23 cellular contexts compared by ENCODE assay signal in genomic region chr14:89851031-89851430, GRCh38.
DNase-seq lines count a peak whose midpoint lies in the region; ATAC-seq and TF ChIP-seq lines count a peak whose summit lies in the region.
"Had no signal": no experiment of that assay in that cellular context is flagged by ENCODE, and none has a peak within 500 bp of the region (broad histone marks: within the 10 kb centered on the region; RNA-seq: fewer than 3 reads in every experiment).

No MANE protein-coding gene starts in this region.

- H3K27me3 ChIP-seq in HAP-1 (ENCODE audit: low read depth) = no peaks in the 10 kb centered on the region
- H3K27me3 ChIP-seq: body of pancreas, colonic mucosa, uterus had no signal

- H3K27ac Mint-ChIP-seq in natural killer cell = no peak overlapping the region
- H3K27ac Mint-ChIP-seq: activated CD4-positive, alpha-beta memory T cell treated with anti-CD3 and anti-CD28 coated beads, Interleukin-2, amount 10 ng/mL, durations not matched to agents 7 days and 5 days; activated naive CD8-positive, alpha-beta T cell treated with anti-CD3 and anti-CD28 coated beads for 36 hours; activated T-cell treated with anti-CD3 and anti-CD28 coated beads, Interleukin-2, amount 50 U/mL, for 72 hours; T-helper 17 cell had no signal

- no peak overlapping the region for H3K4me3 ChIP-seq in HAP-1
- no peak overlapping the region for H3K4me3 ChIP-seq in mucosa of descending colon
- H3K4me3 ChIP-seq: body of pancreas, colonic mucosa, uterus had no signal

- H3K9me3 Mint-ChIP-seq in natural killer cell = peaks cover 0 to 2% of the 10 kb centered on the region in 2 donors
- H3K9me3 Mint-ChIP-seq: activated CD4-positive, alpha-beta memory T cell treated with anti-CD3 and anti-CD28 coated beads, Interleukin-2, amount 10 ng/mL, durations not matched to agents 7 days and 5 days; activated naive CD8-positive, alpha-beta T cell treated with anti-CD3 and anti-CD28 coated beads for 36 hours had no signal

- no peak for TF ChIP-seq CTCF in mucosa of descending colon (IDR thresholded peaks at IDR 0.05)
- no peak for TF ChIP-seq CTCF in natural killer cell (IDR thresholded peaks at IDR 0.05)

- H3K9me3 ChIP-seq in HAP-1 (no peaks in the 10 kb centered on the region), mucosa of descending colon (no peaks in the 10 kb centered on the region)
- H3K9me3 ChIP-seq: body of pancreas, colonic mucosa, uterus had no signal

- H3K27me3 Mint-ChIP-seq in natural killer cell (ENCODE audit: low read depth in 2 of 2) = peaks cover 0 to 5% of the 10 kb centered on the region in 2 donors
- H3K27me3 Mint-ChIP-seq: activated CD4-positive, alpha-beta memory T cell treated with anti-CD3 and anti-CD28 coated beads, Interleukin-2, amount 10 ng/mL, durations not matched to agents 7 days and 5 days; activated naive CD8-positive, alpha-beta T cell treated with anti-CD3 and anti-CD28 coated beads for 36 hours; naive B cell; T-helper 17 cell had no signal

- peaks cover 13% of the 10 kb centered on the region for H3K4me1 ChIP-seq in HAP-1
- H3K4me1 ChIP-seq in mucosa of descending colon (ENCODE audit: low read depth) = no peaks in the 10 kb centered on the region
- H3K4me1 ChIP-seq: colonic mucosa, parathyroid adenoma, uterus had no signal

- H3K36me3 ChIP-seq in HAP-1 (replicated peaks) (no peaks in the 10 kb centered on the region), mucosa of descending colon (ENCODE audit: low read depth) (no peaks in the 10 kb centered on the region)
- H3K36me3 ChIP-seq: colonic mucosa, uterus had no signal

- in situ Hi-C loops in HAP-1 (cut with MboI; ENCODE audit: low sequenced_read_pairs) = no loop called here
- in situ Hi-C loops in KBM-7 (cut with MboI; ENCODE audit: low pct_unique_long_range_greater_than_20kb, low sequenced_read_pairs) = no loop called here

- intact Hi-C loops in mucosa of descending colon (cut with DNase I, micrococcal nuclease) = no loop called here
- intact Hi-C loops in natural killer cell (cut with micrococcal nuclease) = no loop called here

- no peaks in the 10 kb centered on the region for H3K36me3 Mint-ChIP-seq in natural killer cell
- H3K36me3 Mint-ChIP-seq: activated naive CD8-positive, alpha-beta T cell treated with anti-CD3 and anti-CD28 coated beads for 36 hours had no signal

- H3K4me1 Mint-ChIP-seq in natural killer cell = no peaks in the 10 kb centered on the region
- H3K4me1 Mint-ChIP-seq: activated CD4-positive, alpha-beta memory T cell treated with anti-CD3 and anti-CD28 coated beads, Interleukin-2, amount 10 ng/mL, durations not matched to agents 7 days and 5 days; activated naive CD8-positive, alpha-beta T cell treated with anti-CD3 and anti-CD28 coated beads for 36 hours had no signal

- ATAC-seq in mucosa of descending colon = peak; percentile 19
- no peak for ATAC-seq in natural killer cell
- ATAC-seq: activated T-cell treated with anti-CD3 and anti-CD28 coated beads, Interleukin-2, amount 50 U/mL, for 72 hours; body of pancreas; T-helper 17 cell had no signal

- DNase-seq in HAP-1 (ENCODE audit: low spot score in 2 of 2) (peak; percentile 31 to 66), NCI-H146 (lab: John Stamatoyannopoulos, UW) (peak; percentile 55), NCI-H748 (lab: John Stamatoyannopoulos, UW; ENCODE audit: unreplicated experiment) (peak; percentile 96), mucosa of descending colon (no peak), KBM-7 (no peak), natural killer cell (no peak)
- DNase-seq in activated CD8-positive, alpha-beta memory T cell treated with anti-CD3 and anti-CD28 coated beads for 24 hours = no peak
- DNase-seq: activated CD4-positive, alpha-beta memory T cell treated with anti-CD3 and anti-CD28 coated beads, Interleukin-2, amount 10 ng/mL, durations not matched to agents 7 days and 5 days; activated naive CD8-positive, alpha-beta T cell treated with anti-CD3 and anti-CD28 coated beads for 36 hours; activated T-cell treated with anti-CD3 and anti-CD28 coated beads, Interleukin-2, amount 50 U/mL, for 72 hours; body of pancreas; Calu3; colonic mucosa; hippocampal formation; islet precursor cell; Kasumi-1; mammary epithelial cell; naive B cell; NCI-H226; stimulated activated CD4-positive, alpha-beta T cell treated with anti-CD3 and anti-CD28 coated beads, Interleukin-4, amount 100 ng/mL, for 1 hour; T-helper 17 cell; uterus had no signal

- H3K4me3 Mint-ChIP-seq in natural killer cell = no peak overlapping the region
- H3K4me3 Mint-ChIP-seq: activated CD4-positive, alpha-beta memory T cell treated with anti-CD3 and anti-CD28 coated beads, Interleukin-2, amount 10 ng/mL, durations not matched to agents 7 days and 5 days; activated naive CD8-positive, alpha-beta T cell treated with anti-CD3 and anti-CD28 coated beads for 36 hours; activated T-cell treated with anti-CD3 and anti-CD28 coated beads, Interleukin-2, amount 50 U/mL, for 72 hours; T-helper 17 cell had no signal

Comparison
In these comparisons a context has a peak if more than half of its experiments do, and no peak if none do; other contexts are left out.
1. DNase-seq: peak in HAP-1 (2 of 2), NCI-H146 (single experiment) and NCI-H748 (single experiment); none in mucosa of descending colon (0 of 3), KBM-7 (single experiment), activated CD8-positive, alpha-beta memory T cell treated with anti-CD3 and anti-CD28 coated beads for 24 hours (single experiment) and natural killer cell (single experiment).